ENCODE assay signal across 1 cellular context in the genomic region with DNA sequence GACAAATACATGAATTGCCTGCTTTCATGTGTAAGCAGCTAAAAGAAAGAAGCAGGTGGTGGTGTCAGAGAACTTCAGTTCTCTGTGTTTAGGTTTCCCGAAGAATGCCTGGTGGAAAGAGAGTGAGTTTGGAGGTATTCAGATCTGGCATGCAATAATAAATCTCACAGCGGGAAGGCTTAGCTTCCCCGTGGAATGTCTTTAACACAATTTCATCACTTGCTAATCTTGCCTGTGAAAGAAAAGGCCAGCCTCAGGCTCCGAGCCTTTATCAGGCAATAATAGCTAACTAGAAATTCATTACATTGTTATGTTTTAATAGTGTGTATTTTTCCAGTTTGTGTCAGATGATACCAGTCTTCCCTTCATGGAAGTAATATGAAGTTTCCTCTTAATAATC.
TF ChIP-seq lines count a peak whose summit lies in the region.

No MANE protein-coding gene starts in this region.

TF ChIP-seq in GM23338, 12 proteins besides CTCF, POLR2A, EP300 and RAD21 (continued from another document):
- TF ChIP-seq, protein P1, sequence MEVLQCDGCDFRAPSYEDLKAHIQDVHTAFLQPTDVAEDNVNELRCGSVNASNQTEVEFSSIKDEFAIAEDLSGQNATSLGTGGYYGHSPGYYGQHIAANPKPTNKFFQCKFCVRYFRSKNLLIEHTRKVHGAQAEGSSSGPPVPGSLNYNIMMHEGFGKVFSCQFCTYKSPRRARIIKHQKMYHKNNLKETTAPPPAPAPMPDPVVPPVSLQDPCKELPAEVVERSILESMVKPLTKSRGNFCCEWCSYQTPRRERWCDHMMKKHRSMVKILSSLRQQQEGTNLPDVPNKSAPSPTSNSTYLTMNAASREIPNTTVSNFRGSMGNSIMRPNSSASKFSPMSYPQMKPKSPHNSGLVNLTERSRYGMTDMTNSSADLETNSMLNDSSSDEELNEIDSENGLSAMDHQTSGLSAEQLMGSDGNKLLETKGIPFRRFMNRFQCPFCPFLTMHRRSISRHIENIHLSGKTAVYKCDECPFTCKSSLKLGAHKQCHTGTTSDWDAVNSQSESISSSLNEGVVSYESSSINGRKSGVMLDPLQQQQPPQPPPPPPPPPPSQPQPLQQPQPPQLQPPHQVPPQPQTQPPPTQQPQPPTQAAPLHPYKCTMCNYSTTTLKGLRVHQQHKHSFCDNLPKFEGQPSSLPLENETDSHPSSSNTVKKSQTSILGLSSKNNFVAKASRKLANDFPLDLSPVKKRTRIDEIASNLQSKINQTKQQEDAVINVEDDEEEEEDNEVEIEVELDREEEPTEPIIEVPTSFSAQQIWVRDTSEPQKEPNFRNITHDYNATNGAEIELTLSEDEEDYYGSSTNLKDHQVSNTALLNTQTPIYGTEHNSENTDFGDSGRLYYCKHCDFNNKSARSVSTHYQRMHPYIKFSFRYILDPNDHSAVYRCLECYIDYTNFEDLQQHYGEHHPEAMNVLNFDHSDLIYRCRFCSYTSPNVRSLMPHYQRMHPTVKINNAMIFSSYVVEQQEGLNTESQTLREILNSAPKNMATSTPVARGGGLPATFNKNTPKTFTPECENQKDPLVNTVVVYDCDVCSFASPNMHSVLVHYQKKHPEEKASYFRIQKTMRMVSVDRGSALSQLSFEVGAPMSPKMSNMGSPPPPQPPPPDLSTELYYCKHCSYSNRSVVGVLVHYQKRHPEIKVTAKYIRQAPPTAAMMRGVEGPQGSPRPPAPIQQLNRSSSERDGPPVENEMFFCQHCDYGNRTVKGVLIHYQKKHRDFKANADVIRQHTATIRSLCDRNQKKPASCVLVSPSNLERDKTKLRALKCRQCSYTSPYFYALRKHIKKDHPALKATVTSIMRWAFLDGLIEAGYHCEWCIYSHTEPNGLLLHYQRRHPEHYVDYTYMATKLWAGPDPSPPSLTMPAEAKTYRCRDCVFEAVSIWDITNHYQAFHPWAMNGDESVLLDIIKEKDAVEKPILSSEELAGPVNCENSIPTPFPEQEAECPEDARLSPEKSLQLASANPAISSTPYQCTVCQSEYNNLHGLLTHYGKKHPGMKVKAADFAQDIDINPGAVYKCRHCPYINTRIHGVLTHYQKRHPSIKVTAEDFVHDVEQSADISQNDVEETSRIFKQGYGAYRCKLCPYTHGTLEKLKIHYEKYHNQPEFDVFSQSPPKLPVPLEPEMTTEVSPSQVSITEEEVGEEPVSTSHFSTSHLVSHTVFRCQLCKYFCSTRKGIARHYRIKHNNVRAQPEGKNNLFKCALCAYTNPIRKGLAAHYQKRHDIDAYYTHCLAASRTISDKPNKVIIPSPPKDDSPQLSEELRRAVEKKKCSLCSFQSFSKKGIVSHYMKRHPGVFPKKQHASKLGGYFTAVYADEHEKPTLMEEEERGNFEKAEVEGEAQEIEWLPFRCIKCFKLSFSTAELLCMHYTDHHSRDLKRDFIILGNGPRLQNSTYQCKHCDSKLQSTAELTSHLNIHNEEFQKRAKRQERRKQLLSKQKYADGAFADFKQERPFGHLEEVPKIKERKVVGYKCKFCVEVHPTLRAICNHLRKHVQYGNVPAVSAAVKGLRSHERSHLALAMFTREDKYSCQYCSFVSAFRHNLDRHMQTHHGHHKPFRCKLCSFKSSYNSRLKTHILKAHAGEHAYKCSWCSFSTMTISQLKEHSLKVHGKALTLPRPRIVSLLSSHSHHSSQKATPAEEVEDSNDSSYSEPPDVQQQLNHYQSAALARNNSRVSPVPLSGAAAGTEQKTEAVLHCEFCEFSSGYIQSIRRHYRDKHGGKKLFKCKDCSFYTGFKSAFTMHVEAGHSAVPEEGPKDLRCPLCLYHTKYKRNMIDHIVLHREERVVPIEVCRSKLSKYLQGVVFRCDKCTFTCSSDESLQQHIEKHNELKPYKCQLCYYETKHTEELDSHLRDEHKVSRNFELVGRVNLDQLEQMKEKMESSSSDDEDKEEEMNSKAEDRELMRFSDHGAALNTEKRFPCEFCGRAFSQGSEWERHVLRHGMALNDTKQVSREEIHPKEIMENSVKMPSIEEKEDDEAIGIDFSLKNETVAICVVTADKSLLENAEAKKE (CRISPR knock-in tag; IDR thresholded peaks at IDR 0.05): no peak
- TF ChIP-seq, protein P2, sequence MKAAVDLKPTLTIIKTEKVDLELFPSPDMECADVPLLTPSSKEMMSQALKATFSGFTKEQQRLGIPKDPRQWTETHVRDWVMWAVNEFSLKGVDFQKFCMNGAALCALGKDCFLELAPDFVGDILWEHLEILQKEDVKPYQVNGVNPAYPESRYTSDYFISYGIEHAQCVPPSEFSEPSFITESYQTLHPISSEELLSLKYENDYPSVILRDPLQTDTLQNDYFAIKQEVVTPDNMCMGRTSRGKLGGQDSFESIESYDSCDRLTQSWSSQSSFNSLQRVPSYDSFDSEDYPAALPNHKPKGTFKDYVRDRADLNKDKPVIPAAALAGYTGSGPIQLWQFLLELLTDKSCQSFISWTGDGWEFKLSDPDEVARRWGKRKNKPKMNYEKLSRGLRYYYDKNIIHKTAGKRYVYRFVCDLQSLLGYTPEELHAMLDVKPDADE (IDR thresholded peaks at IDR 0.05): no peak
- TF ChIP-seq EZH2 (IDR thresholded peaks at IDR 0.05; ENCODE audit: low read depth, unreplicated experiment): no peak
- TF ChIP-seq NANOG (IDR thresholded peaks at IDR 0.05; ENCODE audit: borderline replicate concordance): no peak
- TF ChIP-seq, protein P3, sequence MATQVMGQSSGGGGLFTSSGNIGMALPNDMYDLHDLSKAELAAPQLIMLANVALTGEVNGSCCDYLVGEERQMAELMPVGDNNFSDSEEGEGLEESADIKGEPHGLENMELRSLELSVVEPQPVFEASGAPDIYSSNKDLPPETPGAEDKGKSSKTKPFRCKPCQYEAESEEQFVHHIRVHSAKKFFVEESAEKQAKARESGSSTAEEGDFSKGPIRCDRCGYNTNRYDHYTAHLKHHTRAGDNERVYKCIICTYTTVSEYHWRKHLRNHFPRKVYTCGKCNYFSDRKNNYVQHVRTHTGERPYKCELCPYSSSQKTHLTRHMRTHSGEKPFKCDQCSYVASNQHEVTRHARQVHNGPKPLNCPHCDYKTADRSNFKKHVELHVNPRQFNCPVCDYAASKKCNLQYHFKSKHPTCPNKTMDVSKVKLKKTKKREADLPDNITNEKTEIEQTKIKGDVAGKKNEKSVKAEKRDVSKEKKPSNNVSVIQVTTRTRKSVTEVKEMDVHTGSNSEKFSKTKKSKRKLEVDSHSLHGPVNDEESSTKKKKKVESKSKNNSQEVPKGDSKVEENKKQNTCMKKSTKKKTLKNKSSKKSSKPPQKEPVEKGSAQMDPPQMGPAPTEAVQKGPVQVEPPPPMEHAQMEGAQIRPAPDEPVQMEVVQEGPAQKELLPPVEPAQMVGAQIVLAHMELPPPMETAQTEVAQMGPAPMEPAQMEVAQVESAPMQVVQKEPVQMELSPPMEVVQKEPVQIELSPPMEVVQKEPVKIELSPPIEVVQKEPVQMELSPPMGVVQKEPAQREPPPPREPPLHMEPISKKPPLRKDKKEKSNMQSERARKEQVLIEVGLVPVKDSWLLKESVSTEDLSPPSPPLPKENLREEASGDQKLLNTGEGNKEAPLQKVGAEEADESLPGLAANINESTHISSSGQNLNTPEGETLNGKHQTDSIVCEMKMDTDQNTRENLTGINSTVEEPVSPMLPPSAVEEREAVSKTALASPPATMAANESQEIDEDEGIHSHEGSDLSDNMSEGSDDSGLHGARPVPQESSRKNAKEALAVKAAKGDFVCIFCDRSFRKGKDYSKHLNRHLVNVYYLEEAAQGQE (IDR thresholded peaks at IDR 0.05; ENCODE audit: unreplicated experiment): no peak
- no peak for TF ChIP-seq STAT1 (IDR thresholded peaks at IDR 0.05; ENCODE audit: unreplicated experiment)
